22 cellular contexts compared by ENCODE assay signal in genomic region chr5:37568893-37569292, GRCh38.
A peak's percentile ranks its signal among the peaks of the same experiment; 100 is the strongest.
DNase-seq lines count a peak whose midpoint lies in the region; ATAC-seq and TF ChIP-seq lines count a peak whose summit lies in the region.
"Had no signal": no experiment of that assay in that cellular context is flagged by ENCODE, and none has a peak within 500 bp of the region (broad histone marks: within the 10 kb centered on the region; RNA-seq: fewer than 3 reads in every experiment).

No MANE protein-coding gene starts in this region.

- DNase-seq in CD14-positive monocyte (ENCODE audit: low spot score), result no peak
- peak; percentile 46 to 76 for DNase-seq in NCI-H524 (lab: John Stamatoyannopoulos, UW)
- peak; percentile 40 for DNase-seq in amniotic epithelial cell (ENCODE audit: low read depth)
- DNase-seq in psoas muscle, result no peak
- no peak for DNase-seq in SW480 (ENCODE audit: low spot score)
- no peak for DNase-seq in CD8-positive, alpha-beta T cell
- no peak for DNase-seq in hepatic stellate cell (ENCODE audit: low spot score)
- DNase-seq in activated CD8-positive, alpha-beta memory T cell treated with anti-CD3 and anti-CD28 coated beads, Interleukin-2, amount 50 U/mL, for 48 hours, result no peak
- DNase-seq: Caco-2; CD4-positive, alpha-beta T cell; GOT3; HCEC 1CT; NCI-H1105 treated with DMSO at 0.1 percent for 48 hours; NCI-H146; NCI-H1930; NCI-H2107; NCI-H69; PC-3; SK-N-SH; SW 1271 had no signal

- no peaks in the 10 kb centered on the region for H3K27me3 ChIP-seq in psoas muscle (ENCODE audit: insufficient read depth in 3 of 3, low read length in 2 of 3)
- no peaks in the 10 kb centered on the region for H3K27me3 ChIP-seq in CD8-positive, alpha-beta T cell (ENCODE audit: insufficient read depth, low read length)
- H3K27me3 ChIP-seq: BLaER1 had no signal

- ATAC-seq in psoas muscle, result peak in 3 of 4 donors; percentile 43 to 67 (median 50)
- ATAC-seq in CD8-positive, alpha-beta T cell, result no peak
- ATAC-seq: PC-3 had no signal

- POLR2A ChIA-PET in CD8-positive, alpha-beta T cell (lab: Charles Lee), result no interaction called here

- peak overlapping the region in 6 of 7 donors; percentile 15 to 80 (median 30) for H3K27ac Mint-ChIP-seq in CD14-positive monocyte
- no peak overlapping the region for H3K27ac Mint-ChIP-seq in CD8-positive, alpha-beta T cell
- H3K27ac Mint-ChIP-seq: CD4-positive, alpha-beta T cell; IgD-negative memory B cell had no signal

- H3K4me1 Mint-ChIP-seq in CD14-positive monocyte, result peaks cover 14% of the 10 kb centered on the region
- H3K4me1 Mint-ChIP-seq in CD8-positive, alpha-beta T cell (ENCODE audit: low read depth), result peaks cover 7% of the 10 kb centered on the region

- no peak overlapping the region for H3K27ac ChIP-seq in psoas muscle
- no peak overlapping the region for H3K27ac ChIP-seq in CD8-positive, alpha-beta T cell (ENCODE audit: low read depth, low read length)
- H3K27ac ChIP-seq: BLaER1 had no signal

- H3K36me3 ChIP-seq in psoas muscle (ENCODE audit: insufficient read depth in 1 of 2, low read depth in 1 of 2), result no peaks in the 10 kb centered on the region
- no peaks in the 10 kb centered on the region for H3K36me3 ChIP-seq in CD8-positive, alpha-beta T cell (ENCODE audit: insufficient read depth, low read length)

- CTCF ChIA-PET in CD8-positive, alpha-beta T cell (lab: Charles Lee), result no interaction called here

- no peaks in the 10 kb centered on the region for H3K9me3 ChIP-seq in psoas muscle
- no peaks in the 10 kb centered on the region for H3K9me3 ChIP-seq in CD8-positive, alpha-beta T cell (ENCODE audit: low read length)
- H3K9me3 ChIP-seq: BLaER1, Caco-2, SK-N-SH had no signal

- no peaks in the 10 kb centered on the region for H3K27me3 Mint-ChIP-seq in CD14-positive monocyte (ENCODE audit: low read depth in 3 of 3)
- no peaks in the 10 kb centered on the region for H3K27me3 Mint-ChIP-seq in CD8-positive, alpha-beta T cell (ENCODE audit: low read depth)
- H3K27me3 Mint-ChIP-seq: CD4-positive, alpha-beta T cell; IgD-negative memory B cell had no signal

- peaks cover 47% of the 10 kb centered on the region for H3K4me1 ChIP-seq in psoas muscle
- no peaks in the 10 kb centered on the region for H3K4me1 ChIP-seq in CD8-positive, alpha-beta T cell (ENCODE audit: insufficient read depth, low read length)
- H3K4me1 ChIP-seq: BLaER1, Caco-2 had no signal

- no peak overlapping the region for H3K4me3 ChIP-seq in psoas muscle
- no peak overlapping the region for H3K4me3 ChIP-seq in CD8-positive, alpha-beta T cell (ENCODE audit: low read depth, low read length)
- H3K4me3 ChIP-seq: BLaER1 had no signal

- intact Hi-C loops in CD14-positive monocyte (cut with micrococcal nuclease), result no loop called here
- intact Hi-C loops in psoas muscle (cut with DNase I), result no loop called here
- intact Hi-C loops in CD8-positive, alpha-beta T cell (cut with DNase I, micrococcal nuclease), result no loop called here

- H3K36me3 Mint-ChIP-seq in CD14-positive monocyte, result peaks cover 11 to 16% of the 10 kb centered on the region in 2 donors
- peaks cover 21% of the 10 kb centered on the region for H3K36me3 Mint-ChIP-seq in CD8-positive, alpha-beta T cell

- no peak overlapping the region for H3K4me3 Mint-ChIP-seq in CD14-positive monocyte
- no peak overlapping the region for H3K4me3 Mint-ChIP-seq in CD8-positive, alpha-beta T cell
- H3K4me3 Mint-ChIP-seq: CD4-positive, alpha-beta T cell; IgD-negative memory B cell had no signal

- no peaks in the 10 kb centered on the region for H3K9me3 Mint-ChIP-seq in CD14-positive monocyte
- H3K9me3 Mint-ChIP-seq in CD8-positive, alpha-beta T cell, result no peaks in the 10 kb centered on the region
- H3K9me3 Mint-ChIP-seq: CD4-positive, alpha-beta T cell; IgD-negative memory B cell had no signal

- TF ChIP-seq CTCF in CD14-positive monocyte (IDR thresholded peaks at IDR 0.05) (no peak), psoas muscle (IDR thresholded peaks at IDR 0.05) (no peak)
- TF ChIP-seq CTCF in CD8-positive, alpha-beta T cell (IDR thresholded peaks at IDR 0.05), result no peak

Comparison
In these comparisons a context has a peak if more than half of its experiments do, and no peak if none do; other contexts are left out.
1. DNase-seq: peak in NCI-H524 (2 of 2) and amniotic epithelial cell (single experiment); none in CD14-positive monocyte (single experiment), psoas muscle (0 of 2), SW480 (single experiment), CD8-positive, alpha-beta T cell (0 of 7), hepatic stellate cell (single experiment) and activated CD8-positive, alpha-beta memory T cell treated with anti-CD3 and anti-CD28 coated beads, Interleukin-2, amount 50 U/mL, for 48 hours (single experiment).